Comparison of ENCODE assay signal across 17 cellular contexts in genomic region chr3:142680710-142681109, GRCh38. TPM values are rescaled to one million over a fixed set of nuclear protein-coding genes. Genes with fewer than 3 reads are reported as not detected.
DNase-seq lines count a peak whose midpoint lies in the region; ATAC-seq, FAIRE-seq and TF ChIP-seq lines count a peak whose summit lies in the region.
"Had no signal": no experiment of that assay in that cellular context is flagged by ENCODE, and none has a peak within 500 bp of the region (broad histone marks: within the 10 kb centered on the region; RNA-seq: fewer than 3 reads in every experiment).

No MANE protein-coding gene starts in this region.

- H2AK5ac ChIP-seq in H1 (ENCODE audit: low read depth, low read length) = no peak overlapping the region

- no peaks in the 10 kb centered on the region for H3K27me3 ChIP-seq in H1 (replicated peaks in 1 of 4; ENCODE audit: control insufficient read depth in 3 of 4, extremely low read depth in 1 of 4, insufficient read depth in 3 of 4, low read length in 3 of 4)
- no peaks in the 10 kb centered on the region for H3K27me3 ChIP-seq in liver (ENCODE audit: control insufficient read depth in 4 of 4, insufficient read depth in 4 of 4, low read length in 3 of 4)
- no peaks in the 10 kb centered on the region for H3K27me3 ChIP-seq in right atrium auricular region
- H3K27me3 ChIP-seq: ascending aorta, colonic mucosa, gastrocnemius medialis, suprapubic skin had no signal

- no peak overlapping the region for H3K4me2 ChIP-seq in H1 (ENCODE audit: insufficient read depth in 1 of 2, low read depth in 2 of 2, low read length in 2 of 2)
- H3K4me2 ChIP-seq: smooth muscle cell had no signal

- 87% methylated on average over 2 of the region's 2 CpGs; no CpG with 5 or more reads in 1 of the 2 experiments for WGBS in H1 (ENCODE audit: extremely low coverage in 1 of 2, insufficient coverage in 1 of 2, insufficient read length in 1 of 2, insufficient replicate concordance in 2 of 2, low coverage in 1 of 2, low lambda C conversion rate in 2 of 2, missing lambda C conversion rate in 1 of 2), 2 experiments
- 31% methylated on average over 2 of the region's 2 CpGs for WGBS in liver

- H3K79me1 ChIP-seq in H1 (ENCODE audit: low read depth, low read length) = no peaks in the 10 kb centered on the region; the same call in 1 of the 2 replicates

- H3K56ac ChIP-seq in H1 (replicated peaks; ENCODE audit: insufficient read length, low read depth, low read length) = no peak overlapping the region

- TF ChIP-seq CTCF in H1 (IDR thresholded peaks at IDR 0.05; ENCODE audit: control extremely low read depth in 1 of 3, insufficient read depth in 1 of 3, low read depth in 1 of 3, low read length in 3 of 3) (peak in 2 of 3 experiments; percentile 20 to 37; a peak in 2 of 4 replicates), liver (IDR thresholded peaks at IDR 0.05; ENCODE audit: low read depth, low read length, missing input control) (peak; percentile 56), right atrium auricular region (IDR thresholded peaks at IDR 0.05) (no peak)

- no peak overlapping the region for H2BK120ac ChIP-seq in H1 (replicated peaks; ENCODE audit: low read depth, low read length)

- H4K20me1 ChIP-seq in H1 (replicated peaks in 1 of 2; ENCODE audit: control insufficient read depth in 1 of 2, insufficient read depth in 2 of 2, low read length in 2 of 2) = peaks cover 0 to 2% of the 10 kb centered on the region in 2 experiments

- H2BK12ac ChIP-seq in H1 (ENCODE audit: low read depth, low read length) = no peak overlapping the region

- no peaks in the 10 kb centered on the region for H3K23me2 ChIP-seq in H1 (ENCODE audit: low read depth, low read length)

- H3K4me1 ChIP-seq in H1 (replicated peaks in 1 of 4; ENCODE audit: control insufficient read depth in 3 of 4, insufficient read depth in 4 of 4, low read length in 3 of 4) = no peaks in the 10 kb centered on the region
- H3K4me1 ChIP-seq in liver (ENCODE audit: control insufficient read depth in 4 of 4, insufficient read depth in 4 of 4, low read length in 3 of 4) = no peaks in the 10 kb centered on the region
- H3K4me1 ChIP-seq in right atrium auricular region = no peaks in the 10 kb centered on the region
- H3K4me1 ChIP-seq: ascending aorta, colonic mucosa, gastrocnemius medialis, suprapubic skin had no signal

- peaks cover 0 to 3% (median 1%) of the 10 kb centered on the region in 4 experiments; a peak in 2 of 8 replicates for H3K36me3 ChIP-seq in H1 (ENCODE audit: control insufficient read depth in 2 of 4, insufficient read depth in 4 of 4, low read length in 3 of 4)
- H3K36me3 ChIP-seq in liver (ENCODE audit: control insufficient read depth in 4 of 4, insufficient read depth in 3 of 4, low read depth in 1 of 4, low read length in 3 of 4) = peaks cover 0 to 5% (median 1%) of the 10 kb centered on the region in 4 donors
- no peaks in the 10 kb centered on the region for H3K36me3 ChIP-seq in right atrium auricular region
- H3K36me3 ChIP-seq: ascending aorta, colonic mucosa, gastrocnemius medialis, suprapubic skin had no signal

- no peak overlapping the region for H3K23ac ChIP-seq in H1 (ENCODE audit: insufficient read length)

- POLR2A ChIA-PET in H1 (lab: Charles Lee; ENCODE audit: partially characterized antibody) = no interaction called here

- no peak overlapping the region for H4K5ac ChIP-seq in H1 (ENCODE audit: insufficient read length, low read depth, low read length)

- H3K18ac ChIP-seq in H1 (ENCODE audit: extremely low read depth, low read length) = no peak overlapping the region

- no peak overlapping the region for H2BK20ac ChIP-seq in H1 (ENCODE audit: low read length)

- TF ChIP-seq POLR2A in H54 (IDR thresholded peaks at IDR 0.05; ENCODE audit: low read depth, low read length) (no peak), H1 (IDR thresholded peaks at IDR 0.05; ENCODE audit: control extremely low read depth in 1 of 2, low read depth in 2 of 2, low read length in 2 of 2) (no peak)

- no peak for DNase-seq in H54 (ENCODE audit: insufficient read length, low spot score)
- DNase-seq in NCI-H460 (ENCODE audit: extremely low read depth, low read depth) = peak; percentile 0
- DNase-seq in H1 (ENCODE audit: low read depth in 1 of 2, low spot score in 2 of 2) = no peak
- no peak for DNase-seq in stimulated activated CD8-positive, alpha-beta memory T cell treated with anti-CD3 and anti-CD28 coated beads, Interleukin-4, amount 100 ng/mL, for 48 hours
- no peak for DNase-seq in right atrium auricular region (ENCODE audit: low spot score)
- DNase-seq: activated naive CD4-positive, alpha-beta T cell; colonic mucosa; gastrocnemius medialis; GOT3; naive thymus-derived CD8-positive, alpha-beta T cell; NCI-H1436 treated with DMSO at 0.1 percent for 48 hours had no signal

- FAIRE-seq in H54 (lab: Jason Lieb, UNC) (peak; percentile 38), H1 (lab: Jason Lieb, UNC) (no peak)
- FAIRE-seq: D721Med had no signal

- ATAC-seq in HG03135 (IDR thresholded peaks at IDR 0.05; ENCODE audit: unreplicated experiment) = no peak
- ATAC-seq: gastrocnemius medialis; naive thymus-derived CD8-positive, alpha-beta T cell had no signal

- no peak overlapping the region for H2BK15ac ChIP-seq in H1 (ENCODE audit: low read length)

- no peak overlapping the region for H2AFZ ChIP-seq in H1 (ENCODE audit: low read length)

- no peak for TF ChIP-seq EP300 in H1 (IDR thresholded peaks at IDR 0.05; ENCODE audit: borderline replicate concordance in 1 of 2, low read depth in 2 of 2, low read length in 2 of 2)

- H3K79me2 ChIP-seq in H1 (ENCODE audit: control insufficient read depth in 1 of 2, insufficient read depth in 2 of 2, low read length in 2 of 2) = no peaks in the 10 kb centered on the region

- H3K9me3 ChIP-seq in H1 (ENCODE audit: insufficient read depth in 2 of 2, low read depth in 1 of 2, low read length in 1 of 2) (no peaks in the 10 kb centered on the region), liver (ENCODE audit: control insufficient read depth in 4 of 4, low read length in 3 of 4) (no peaks in the 10 kb centered on the region), right atrium auricular region (no peaks in the 10 kb centered on the region)
- H3K9me3 ChIP-seq: ascending aorta, colonic mucosa, gastrocnemius medialis, suprapubic skin had no signal

- H3K14ac ChIP-seq in H1 (ENCODE audit: insufficient read length) = no peak overlapping the region

- H3K27ac ChIP-seq in H1 (ENCODE audit: low read depth, low read length) (no peak overlapping the region), liver (ENCODE audit: low read depth in 1 of 2, low read length in 2 of 2) (no peak overlapping the region), right atrium auricular region (no peak overlapping the region)
- H3K27ac ChIP-seq: ascending aorta, colonic mucosa, gastrocnemius medialis, suprapubic skin had no signal

- H4K91ac ChIP-seq in H1 (replicated peaks; ENCODE audit: insufficient read length, low read length) = no peak overlapping the region

- no peak overlapping the region for H2BK5ac ChIP-seq in H1 (ENCODE audit: low read depth, low read length)

- H3K9ac ChIP-seq in H1 (replicated peaks in 1 of 4; ENCODE audit: extremely low read depth in 1 of 4, low read depth in 3 of 4, low read length in 3 of 4) (no peak overlapping the region), liver (ENCODE audit: low read depth in 1 of 2, low read length in 2 of 2) (no peak overlapping the region)

- TF ChIP-seq RAD21 in H1 (IDR thresholded peaks at IDR 0.05 in 1 of 2, conservative IDR thresholded peaks at IDR 0.05 in 1 of 2; ENCODE audit: low read depth in 2 of 2, low read length in 2 of 2) (peak; percentile 55 to 67), liver (IDR thresholded peaks at IDR 0.05) (peak; percentile 88 to 89)

- H3K4me3 ChIP-seq in H1 (ENCODE audit: extremely low read depth in 1 of 4, insufficient read depth in 2 of 4, low read depth in 3 of 4, low read length in 4 of 4) (no peak overlapping the region), liver (ENCODE audit: low read depth in 1 of 3, low read length in 3 of 3) (no peak overlapping the region), right atrium auricular region (no peak overlapping the region)
- H3K4me3 ChIP-seq: ascending aorta, colonic mucosa, gastrocnemius medialis, smooth muscle cell, suprapubic skin had no signal

- no peak overlapping the region for H4K8ac ChIP-seq in H1 (ENCODE audit: extremely low read depth, insufficient read depth, low read length)

- CTCF ChIA-PET in H1 (lab: Charles Lee; ENCODE audit: partially characterized antibody) = interaction anchor here (0.6 to 2.0 kb wide), 6 partner anchors 10 to 380 kb away, joined by 3 to 7 read pairs (median 3); no protein-coding TSS in a partner anchor

- H3K4ac ChIP-seq in H1 (replicated peaks; ENCODE audit: insufficient read length, low read depth, low read length) = no peak overlapping the region

TF ChIP-seq in H1, 55 proteins besides CTCF, POLR2A, EP300 and RAD21 (continues in another document):
- TF ChIP-seq MAX (IDR thresholded peaks at IDR 0.05) (no peak), FOSL1 (IDR thresholded peaks at IDR 0.05; ENCODE audit: insufficient read depth, low read depth, low read length) (no peak)

TF ChIP-seq in liver, 16 proteins besides CTCF, POLR2A, EP300 and RAD21 (continues in another document):
- TF ChIP-seq MAX (IDR thresholded peaks at IDR 0.05) (no peak), SP1 (IDR thresholded peaks at IDR 0.05) (no peak), TAF1 (conservative IDR thresholded peaks at IDR 0.05) (no peak), JUND (IDR thresholded peaks at IDR 0.05) (no peak), GABPA (IDR thresholded peaks at IDR 0.05 in 1 of 2, conservative IDR thresholded peaks at IDR 0.05 in 1 of 2) (no peak)
- TF ChIP-seq, protein P1, sequence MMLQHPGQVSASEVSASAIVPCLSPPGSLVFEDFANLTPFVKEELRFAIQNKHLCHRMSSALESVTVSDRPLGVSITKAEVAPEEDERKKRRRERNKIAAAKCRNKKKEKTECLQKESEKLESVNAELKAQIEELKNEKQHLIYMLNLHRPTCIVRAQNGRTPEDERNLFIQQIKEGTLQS (IDR thresholded peaks at IDR 0.05) = no peak

RNA-seq across cellular contexts. Expression of gene TRPC1, which starts 43.1 kb away (rescaled TPM):
- 10.7 and 12.2 TPM in 2 replicates for total RNA-seq in NCI-H460 (2014; rRNA removed; shearing (Covaris generic))
- 8.4 and 14.3 TPM in 2 replicates for polyA plus RNA-seq in NCI-H460 (2014; cell fraction: nucleus; rRNA removed)
- total RNA-seq in H1 (2021; fragmentation: NEBNext Ultra II Directional; extraction: Animal tissue kit (Norgen Biotek cat#: 25700)) = 23.0 and 23.1 TPM in 2 replicates
- polyA plus RNA-seq in H1 (2011; rRNA removed) = 22.6 and 33.4 TPM in 2 replicates
- polyA plus RNA-seq in H1 (2011; cell fraction: cytosol; rRNA removed) = 22.6 TPM
- 8.0 TPM for polyA plus RNA-seq in H1 (2011; cell fraction: nucleus; rRNA removed)
- polyA plus RNA-seq in H1 (2012, experiment 1 of 2) = 10.3 to 23.3 TPM (median 13.2 TPM) in 4 replicates
- 1.4 TPM for polyA plus RNA-seq in H1 (2012, experiment 2 of 2)
- 13.3 TPM for polyA plus RNA-seq in H1 (2013, experiment 1 of 2)
- polyA plus RNA-seq in H1 (2013, experiment 2 of 2) = 13.0 TPM
- 52.4 and 57.0 TPM in 2 replicates for polyA minus RNA-seq in H1 (2011; rRNA and poly(A)+ RNA removed)
- polyA minus RNA-seq in H1 (2011; cell fraction: cytosol; rRNA and poly(A)+ RNA removed) = 21.9 TPM
- 81.2 TPM for polyA minus RNA-seq in H1 (2011; cell fraction: nucleus; rRNA and poly(A)+ RNA removed)
- 1 to 10 TPM; 3.0 to 4.7 TPM for total RNA-seq in liver
- under 1 TPM; 0.15 to 0.25 TPM for polyA plus RNA-seq in liver
- total RNA-seq in right atrium auricular region = 10 to 100 TPM; 10.6 to 20.2 TPM

Comparison
In these comparisons a context has a peak if more than half of its experiments do, and no peak if none do; other contexts are left out.
1. CTCF ChIP-seq: peak in H1 (2 of 3) and liver (single experiment); none in right atrium auricular region (0 of 2).